Comparison of ENCODE assay signal across 21 cellular contexts in the genomic region with DNA sequence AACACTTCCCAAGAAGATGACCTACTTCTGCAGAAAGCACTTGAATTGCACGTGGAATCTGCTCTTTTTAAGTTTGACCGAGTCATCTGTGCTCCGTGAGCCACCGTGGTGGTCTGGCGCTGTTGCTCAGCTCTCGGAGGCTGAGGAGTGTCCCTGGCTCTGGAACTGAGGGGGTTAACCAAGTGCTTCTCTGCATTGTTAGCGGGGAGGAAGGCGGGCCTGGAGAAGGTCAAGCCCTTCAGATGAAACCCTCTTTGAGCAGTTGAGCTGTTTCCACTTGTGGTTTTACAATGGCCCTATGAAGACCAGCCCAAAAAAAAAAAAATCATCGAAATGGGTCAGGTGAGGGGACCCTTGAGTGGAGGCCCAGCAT.
A peak's percentile ranks its signal among the peaks of the same experiment; 100 is the strongest.
DNase-seq lines count a peak whose midpoint lies in the region; FAIRE-seq and TF ChIP-seq lines count a peak whose summit lies in the region.
"Had no signal": no experiment of that assay in that cellular context is flagged by ENCODE, and none has a peak within 500 bp of the region (broad histone marks: within the 10 kb centered on the region; RNA-seq: fewer than 3 reads in every experiment).

No MANE protein-coding gene starts in this region.

- no peak for FAIRE-seq in astrocyte (lab: Jason Lieb, UNC)
- FAIRE-seq: GM12891, HTR-8/SVneo had no signal

- H3K27ac ChIP-seq in astrocyte (ENCODE audit: low read depth, low read length) (no peak overlapping the region), iPS-20b (ENCODE audit: low read length) (peak overlapping the region; percentile 74), mammary epithelial cell (ENCODE audit: insufficient read depth, low read depth, low read length) (no peak overlapping the region)
- H3K27ac ChIP-seq: 22Rv1; BLaER1 treated with 17β-estradiol and CSF1 and Interleukin-3, amounts not matched to agents 10 nM and 100 nM; Peyer's patch had no signal

- H3K79me2 ChIP-seq in astrocyte (ENCODE audit: insufficient read depth, low read length) = no peaks in the 10 kb centered on the region
- no peaks in the 10 kb centered on the region for H3K79me2 ChIP-seq in mammary epithelial cell (ENCODE audit: insufficient read depth, low read length)

- no peaks in the 10 kb centered on the region for H3K36me3 ChIP-seq in astrocyte (ENCODE audit: insufficient read depth, low read length)
- H3K36me3 ChIP-seq in iPS-20b (ENCODE audit: insufficient read depth, low read depth, low read length) = no peaks in the 10 kb centered on the region
- no peaks in the 10 kb centered on the region for H3K36me3 ChIP-seq in mammary epithelial cell (ENCODE audit: insufficient read depth, low read length)
- H3K36me3 ChIP-seq: BLaER1 treated with 17β-estradiol and CSF1 and Interleukin-3, amounts not matched to agents 10 nM and 100 nM; Peyer's patch had no signal

- H2AFZ ChIP-seq in astrocyte (ENCODE audit: low read depth, low read length) = no peak overlapping the region
- H2AFZ ChIP-seq in mammary epithelial cell (ENCODE audit: low read depth, low read length) = no peak overlapping the region

- CTCF ChIA-PET in mammary epithelial cell (lab: Charles Lee; ENCODE audit: low non-redundant PET) = no interaction called here

- H3K4me3 ChIP-seq in astrocyte (ENCODE audit: insufficient read depth, low read depth, low read length) (no peak overlapping the region), iPS-20b (ENCODE audit: low read length) (peak overlapping the region; percentile 51; the same call in 1 of the 2 replicates), mammary epithelial cell (replicated peaks in 1 of 3; ENCODE audit: insufficient read depth in 1 of 3, low read depth in 2 of 3, low read length in 3 of 3) (no peak overlapping the region)
- H3K4me3 ChIP-seq: BLaER1 treated with 17β-estradiol and CSF1 and Interleukin-3, amounts not matched to agents 10 nM and 100 nM; Peyer's patch had no signal

- peak overlapping the region; percentile 19 for H3K27ac Mint-ChIP-seq in astrocyte (ENCODE audit: unreplicated experiment)

- H3K4me2 ChIP-seq in astrocyte (ENCODE audit: low read length) = no peak overlapping the region
- H3K4me2 ChIP-seq in mammary epithelial cell (ENCODE audit: insufficient read depth, low read depth, low read length) = no peak overlapping the region
- H3K4me2 ChIP-seq: SK-N-SH had no signal

- H3K27me3 Mint-ChIP-seq in astrocyte (ENCODE audit: low read depth, unreplicated experiment) = peaks cover 14% of the 10 kb centered on the region

- no peak for TF ChIP-seq CTCF in astrocyte (IDR thresholded peaks at IDR 0.05; ENCODE audit: insufficient read depth, low read depth, low read length)
- no peak for TF ChIP-seq CTCF in mammary epithelial cell (conservative IDR thresholded peaks at IDR 0.05 in 1 of 2, IDR thresholded peaks at IDR 0.05 in 1 of 2; ENCODE audit: extremely low read depth in 1 of 2, insufficient read depth in 1 of 2, low read depth in 1 of 2, low read length in 2 of 2)

- intact Hi-C loops in mammary epithelial cell (cut with micrococcal nuclease) = no loop called here

- in situ Hi-C loops in mammary epithelial cell (cut with MboI; ENCODE audit: low sequenced_read_pairs in 2 of 2) = no loop called here

- peak; percentile 42 for DNase-seq in NK-92 treated with Interleukin-12 subunit alpha and Interleukin-12 subunit beta, amount 100 ng/mL, for 24 hours (lab: John Stamatoyannopoulos, UW)
- DNase-seq in NK-92 (lab: John Stamatoyannopoulos, UW; ENCODE audit: unreplicated experiment) (no peak), astrocyte (ENCODE audit: low read depth) (no peak), retina (peak; percentile 47), C1 segment of cervical spinal cord (lab: John Stamatoyannopoulos, UW) (no peak), mammary epithelial cell (no peak)
- no peak for DNase-seq in stimulated activated CD4-positive, alpha-beta T cell treated with anti-CD3 and anti-CD28 coated beads, Interleukin-4, amount 100 ng/mL, for 24 hours
- DNase-seq: DMS153, KBM-7, NCI-H1092, NCI-H1694, NCI-H446, NCI-H774, Peyer's patch, Right ventricle myocardium superior, SK-N-SH had no signal

- H3K4me1 ChIP-seq in astrocyte (ENCODE audit: insufficient read depth, low read length) (peaks cover 15% of the 10 kb centered on the region), iPS-20b (ENCODE audit: insufficient read depth, low read length) (peaks cover 39% of the 10 kb centered on the region; the same call in 1 of the 2 replicates), mammary epithelial cell (ENCODE audit: insufficient read depth, low read length) (no peaks in the 10 kb centered on the region)
- H3K4me1 ChIP-seq: Peyer's patch had no signal

- no peaks in the 10 kb centered on the region for H4K20me1 ChIP-seq in astrocyte (ENCODE audit: insufficient read depth, low read length)
- no peaks in the 10 kb centered on the region for H4K20me1 ChIP-seq in mammary epithelial cell (ENCODE audit: insufficient read depth, low read length)

- no TSS peak for BruUV-seq in mammary epithelial cell (replicated peaks; lab: Mats Ljungman, UMichigan)

- dilution Hi-C loops in mammary epithelial cell (cut with HindIII; ENCODE audit: low sequenced_read_pairs) = no loop called here

- no peaks in the 10 kb centered on the region for H3K36me3 Mint-ChIP-seq in astrocyte (ENCODE audit: low read depth, unreplicated experiment)

- H3K9me3 ChIP-seq in astrocyte (ENCODE audit: insufficient read depth, low read depth, low read length) = no peaks in the 10 kb centered on the region
- no peaks in the 10 kb centered on the region for H3K9me3 ChIP-seq in iPS-20b (ENCODE audit: insufficient read depth, low read depth, low read length)
- no peaks in the 10 kb centered on the region for H3K9me3 ChIP-seq in mammary epithelial cell (replicated peaks; ENCODE audit: insufficient read depth, low read length)
- H3K9me3 ChIP-seq: BLaER1 treated with 17β-estradiol and CSF1 and Interleukin-3, amounts not matched to agents 10 nM and 100 nM; Peyer's patch; SK-N-SH had no signal

- no peaks in the 10 kb centered on the region for H3K9me3 Mint-ChIP-seq in astrocyte (ENCODE audit: unreplicated experiment)

- H3K9ac ChIP-seq in astrocyte (ENCODE audit: low read length) = no peak overlapping the region
- H3K9ac ChIP-seq in iPS-20b (ENCODE audit: low read depth, low read length) = peak overlapping the region; percentile 70; the same call in 1 of the 2 replicates
- no peak overlapping the region for H3K9ac ChIP-seq in mammary epithelial cell (ENCODE audit: insufficient read depth, low read length)
- H3K9ac ChIP-seq: BLaER1 treated with 17β-estradiol and CSF1 and Interleukin-3, amounts not matched to agents 10 nM and 100 nM; SK-N-SH had no signal

- peaks cover 56% of the 10 kb centered on the region for H3K4me1 Mint-ChIP-seq in astrocyte (ENCODE audit: low read depth, unreplicated experiment)

- no peak overlapping the region for H3K4me3 Mint-ChIP-seq in astrocyte (ENCODE audit: unreplicated experiment)

- H3K27me3 ChIP-seq in astrocyte (ENCODE audit: insufficient read depth, low read length) (no peaks in the 10 kb centered on the region), iPS-20b (ENCODE audit: insufficient read depth, low read length) (no peaks in the 10 kb centered on the region), mammary epithelial cell (ENCODE audit: insufficient read depth, low read length) (peaks cover 4% of the 10 kb centered on the region)
- H3K27me3 ChIP-seq: Peyer's patch had no signal

- 69% methylated on average over 9 of the region's 9 CpGs for WGBS in mammary epithelial cell (ENCODE audit: low coverage, missing lambda C conversion rate)

Comparison
In these comparisons a context has a peak if more than half of its experiments do, and no peak if none do; other contexts are left out.
1. DNase-seq: peak in NK-92 treated with Interleukin-12 subunit alpha and Interleukin-12 subunit beta, amount 100 ng/mL, for 24 hours (single experiment) and retina (single experiment); none in NK-92 (single experiment), astrocyte (single experiment), C1 segment of cervical spinal cord (0 of 14), stimulated activated CD4-positive, alpha-beta T cell treated with anti-CD3 and anti-CD28 coated beads, Interleukin-4, amount 100 ng/mL, for 24 hours (single experiment) and mammary epithelial cell (single experiment).